Comparison of ENCODE assay signal across 28 cellular contexts in the genomic region with DNA sequence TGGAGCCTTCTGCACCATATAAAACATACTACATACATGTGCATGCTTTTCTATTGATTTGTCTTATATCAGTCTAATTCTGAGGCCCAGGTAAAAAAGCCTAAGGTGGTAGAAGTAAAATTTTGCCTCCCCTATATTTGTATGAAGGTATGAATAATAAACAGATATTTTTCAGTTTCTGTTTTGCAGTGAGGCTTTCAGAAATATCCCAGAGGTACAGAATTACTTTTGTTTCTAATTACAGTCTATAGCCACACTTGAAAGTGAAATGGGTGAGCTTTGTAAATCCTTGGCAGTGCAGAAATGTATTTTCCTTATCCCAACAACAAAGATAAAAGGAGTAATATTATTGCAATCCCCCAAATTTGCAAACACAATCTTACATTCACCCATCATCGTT. TPM values are rescaled to one million over a fixed set of nuclear protein-coding genes. Genes with fewer than 3 reads are reported as not detected.
A peak's percentile ranks its signal among the peaks of the same experiment; 100 is the strongest.
DNase-seq lines count a peak whose midpoint lies in the region; ATAC-seq, FAIRE-seq and TF ChIP-seq lines count a peak whose summit lies in the region.
"Had no signal": no experiment of that assay in that cellular context is flagged by ENCODE, and none has a peak within 500 bp of the region (broad histone marks: within the 10 kb centered on the region; RNA-seq: fewer than 3 reads in every experiment).

No MANE protein-coding gene starts in this region.

- H3K4me3 Mint-ChIP-seq in stimulated activated naive CD8-positive, alpha-beta T cell treated with anti-CD3 and anti-CD28 coated beads, Interleukin-15, amount 100 ng/mL, for 72 hours, result no peak overlapping the region
- H3K4me3 Mint-ChIP-seq: activated CD8-positive, alpha-beta T cell treated with anti-CD3 and anti-CD28 coated beads for 36 hours; activated T-helper 17 cell treated with anti-CD3 and anti-CD28 coated beads, Interleukin-2, amount 50 U/mL, for 72 hours; B cell; CD8-positive, alpha-beta T cell; effector memory CD8-positive, alpha-beta T cell had no signal

- H3K4me1 ChIP-seq in mucosa of descending colon (ENCODE audit: low read depth) (no peaks in the 10 kb centered on the region), gastroesophageal sphincter (no peaks in the 10 kb centered on the region)

- DNase-seq in GM12892 (ENCODE audit: insufficient read length) (no peak), mucosa of descending colon (no peak)
- DNase-seq in stimulated activated naive CD8-positive, alpha-beta T cell treated with anti-CD3 and anti-CD28 coated beads, Interleukin-15, amount 100 ng/mL, for 72 hours, result no peak
- DNase-seq: activated CD4-positive, CD25-positive, alpha-beta regulatory T cell treated with anti-CD3 and anti-CD28 coated beads, Interleukin-2, amount 50 U/mL, for 72 hours; activated CD8-positive, alpha-beta T cell treated with anti-CD3 and anti-CD28 coated beads for 36 hours; anterior cingulate cortex; CD8-positive, alpha-beta T cell; effector memory CD8-positive, alpha-beta T cell; mammary epithelial cell; NCI-H1048; NCI-H1694; NCI-H446 treated with DMSO at 0.1 percent for 48 hours; ovary; stimulated activated CD4-positive, alpha-beta T cell treated with anti-CD3 and anti-CD28 coated beads, Interleukin-2, amount 100 ng/mL, for 24 hours; T-helper 2 cell; upper lobe of left lung had no signal

- ATAC-seq in GM18870 (IDR thresholded peaks at IDR 0.05; ENCODE audit: unreplicated experiment) (peak; percentile 76), GM21528 (IDR thresholded peaks at IDR 0.05; ENCODE audit: low FRiP score, unreplicated experiment) (peak; percentile 56), HG03108 (IDR thresholded peaks at IDR 0.05; ENCODE audit: unreplicated experiment) (peak; percentile 55), mucosa of descending colon (no peak), HG03045 (IDR thresholded peaks at IDR 0.05; ENCODE audit: unreplicated experiment) (no peak), gastroesophageal sphincter (no peak)
- ATAC-seq in stimulated activated naive CD8-positive, alpha-beta T cell treated with anti-CD3 and anti-CD28 coated beads, Interleukin-15, amount 100 ng/mL, for 72 hours, result no peak
- ATAC-seq: activated CD8-positive, alpha-beta T cell treated with anti-CD3 and anti-CD28 coated beads for 36 hours; activated naive CD4-positive, alpha-beta T cell treated with anti-CD3 and anti-CD28 coated beads, Interleukin-2, amount 50 U/mL, for 72 hours; activated T-helper 17 cell treated with anti-CD3 and anti-CD28 coated beads, Interleukin-2, amount 50 U/mL, for 72 hours; CD8-positive, alpha-beta T cell; effector memory CD8-positive, alpha-beta T cell; SK-N-SH treated with all-trans-retinoic acid at 6 μM for 48 hours had no signal

- H3K9me3 ChIP-seq in mucosa of descending colon, result no peaks in the 10 kb centered on the region
- H3K9me3 ChIP-seq in gastroesophageal sphincter, result no peaks in the 10 kb centered on the region
- H3K9me3 ChIP-seq: ovary, upper lobe of left lung had no signal

- H3K9me3 Mint-ChIP-seq in stimulated activated naive CD8-positive, alpha-beta T cell treated with anti-CD3 and anti-CD28 coated beads, Interleukin-15, amount 100 ng/mL, for 72 hours, result no peaks in the 10 kb centered on the region
- H3K9me3 Mint-ChIP-seq: activated CD8-positive, alpha-beta T cell treated with anti-CD3 and anti-CD28 coated beads for 36 hours; activated naive CD4-positive, alpha-beta T cell treated with anti-CD3 and anti-CD28 coated beads, Interleukin-2, amount 50 U/mL, for 72 hours; activated T-helper 17 cell treated with anti-CD3 and anti-CD28 coated beads, Interleukin-2, amount 50 U/mL, for 72 hours; CD8-positive, alpha-beta T cell; effector memory CD8-positive, alpha-beta T cell had no signal

- H3K36me3 ChIP-seq in mucosa of descending colon (ENCODE audit: low read depth), result no peaks in the 10 kb centered on the region
- peaks cover 0 to 62% of the 10 kb centered on the region in 2 donors for H3K36me3 ChIP-seq in gastroesophageal sphincter
- H3K36me3 ChIP-seq: ovary had no signal

- H3K4me1 Mint-ChIP-seq in stimulated activated naive CD8-positive, alpha-beta T cell treated with anti-CD3 and anti-CD28 coated beads, Interleukin-15, amount 100 ng/mL, for 72 hours, result no peaks in the 10 kb centered on the region
- H3K4me1 Mint-ChIP-seq: activated T-helper 17 cell treated with anti-CD3 and anti-CD28 coated beads, Interleukin-2, amount 50 U/mL, for 72 hours had no signal

- H3K27me3 Mint-ChIP-seq in stimulated activated naive CD8-positive, alpha-beta T cell treated with anti-CD3 and anti-CD28 coated beads, Interleukin-15, amount 100 ng/mL, for 72 hours, result no peaks in the 10 kb centered on the region
- H3K27me3 Mint-ChIP-seq: activated CD8-positive, alpha-beta T cell treated with anti-CD3 and anti-CD28 coated beads for 36 hours; activated T-helper 17 cell treated with anti-CD3 and anti-CD28 coated beads, Interleukin-2, amount 50 U/mL, for 72 hours; B cell; effector memory CD8-positive, alpha-beta T cell had no signal

- no peaks in the 10 kb centered on the region for H3K27me3 ChIP-seq in gastroesophageal sphincter
- H3K27me3 ChIP-seq: ovary, upper lobe of left lung had no signal

- TF ChIP-seq CTCF in mucosa of descending colon (IDR thresholded peaks at IDR 0.05) (no peak), gastroesophageal sphincter (IDR thresholded peaks at IDR 0.05) (no peak)

- TF ChIP-seq POLR2A in GM12892 (IDR thresholded peaks at IDR 0.05; ENCODE audit: low read depth, low read length) (no peak), gastroesophageal sphincter (IDR thresholded peaks at IDR 0.05) (no peak)

- H3K27ac Mint-ChIP-seq in stimulated activated naive CD8-positive, alpha-beta T cell treated with anti-CD3 and anti-CD28 coated beads, Interleukin-15, amount 100 ng/mL, for 72 hours, result no peak overlapping the region
- H3K27ac Mint-ChIP-seq: activated CD8-positive, alpha-beta T cell treated with anti-CD3 and anti-CD28 coated beads for 36 hours; activated naive CD4-positive, alpha-beta T cell treated with anti-CD3 and anti-CD28 coated beads, Interleukin-2, amount 50 U/mL, for 72 hours; activated T-helper 17 cell treated with anti-CD3 and anti-CD28 coated beads, Interleukin-2, amount 50 U/mL, for 72 hours; B cell; CD8-positive, alpha-beta T cell; effector memory CD8-positive, alpha-beta T cell had no signal

- no peak overlapping the region for H3K27ac ChIP-seq in gastroesophageal sphincter
- H3K27ac ChIP-seq: coronary artery, ovary, upper lobe of left lung had no signal

- FAIRE-seq in GM12892 (lab: Jason Lieb, UNC), result peak; percentile 54
- FAIRE-seq: H1 had no signal

- WGBS in gastroesophageal sphincter (ENCODE audit: low coverage in 1 of 2), 2 donors, result 90 to 100% methylated on average over 1 of the region's 1 CpG

- TF ChIP-seq EP300 in gastroesophageal sphincter (IDR thresholded peaks at IDR 0.05), result no peak

- H3K4me3 ChIP-seq in mucosa of descending colon (no peak overlapping the region), gastroesophageal sphincter (no peak overlapping the region)
- H3K4me3 ChIP-seq: coronary artery, ovary, upper lobe of left lung had no signal

- intact Hi-C loops in mucosa of descending colon (cut with DNase I, micrococcal nuclease), result no loop called here

RNA-seq across cellular contexts. Expression of gene DDX60, which starts 59.5 kb away (rescaled TPM):
- 14.6 TPM for polyA plus RNA-seq in GM12892 (2012; ENCODE audit: missing spikeins)
- total RNA-seq in mucosa of descending colon, result 100 to 1,000 TPM in 1 of 3 donors, 10 to 100 TPM in 2; 45.6 to 118 (median 50.4) TPM
- total RNA-seq in gastroesophageal sphincter, result 10 to 100 TPM in 3 of 4 donors, 1 to 10 TPM in 1; 4.6 to 24.3 (median 13.8) TPM
- polyA plus RNA-seq: neural cell had no signal

Comparison
In these comparisons a context has a peak if more than half of its experiments do, and no peak if none do; other contexts are left out.
1. ATAC-seq: peak in GM18870 (single experiment), GM21528 (single experiment) and HG03108 (single experiment); none in mucosa of descending colon (single experiment), stimulated activated naive CD8-positive, alpha-beta T cell treated with anti-CD3 and anti-CD28 coated beads, Interleukin-15, amount 100 ng/mL, for 72 hours (single experiment), HG03045 (single experiment) and gastroesophageal sphincter (single experiment).